10 cellular contexts compared by ENCODE assay signal in genomic region chr2:42926438-42927333, GRCh38.
DNase-seq lines count a peak whose midpoint lies in the region; ATAC-seq and TF ChIP-seq lines count a peak whose summit lies in the region.
"Had no signal": no experiment of that assay in that cellular context is flagged by ENCODE, and none has a peak within 500 bp of the region (broad histone marks: within the 10 kb centered on the region; RNA-seq: fewer than 3 reads in every experiment).

No MANE protein-coding gene starts in this region.

- H2BK5ac ChIP-seq in mesendoderm (ENCODE audit: low read length) = no peak overlapping the region

- H3K27me3 ChIP-seq in mammary epithelial cell (ENCODE audit: insufficient read depth, low read length) (no peaks in the 10 kb centered on the region), mesendoderm (ENCODE audit: insufficient read depth, low read length, poor library complexity) (no peaks in the 10 kb centered on the region), thyroid gland (no peaks in the 10 kb centered on the region)

- in situ Hi-C loops in mammary epithelial cell (cut with MboI; ENCODE audit: low sequenced_read_pairs in 2 of 2) = no loop called here
- in situ Hi-C loops in G401 (cut with HindIII; ENCODE audit: low sequenced_read_pairs) = no loop called here

- H3K9me3 ChIP-seq in mammary epithelial cell (replicated peaks; ENCODE audit: insufficient read depth, low read length) (no peaks in the 10 kb centered on the region), thyroid gland (no peaks in the 10 kb centered on the region)

- H2BK15ac ChIP-seq in mesendoderm (replicated peaks; ENCODE audit: low read depth) = peak overlapping the region; percentile 48

- TF ChIP-seq POLR2A in thyroid gland (IDR thresholded peaks at IDR 0.05) = no peak

- H3K36me3 ChIP-seq in mammary epithelial cell (ENCODE audit: insufficient read depth, low read length) (no peaks in the 10 kb centered on the region), mesendoderm (ENCODE audit: control insufficient read depth, insufficient read depth, low read length) (no peaks in the 10 kb centered on the region), thyroid gland (no peaks in the 10 kb centered on the region)

- CTCF ChIA-PET in mammary epithelial cell (lab: Charles Lee; ENCODE audit: low non-redundant PET) = interaction anchor here (0.7 kb wide), 1 partner anchor 205 kb away, joined by 12 read pairs; no protein-coding TSS in a partner anchor

- no peak overlapping the region for H4K5ac ChIP-seq in mesendoderm (ENCODE audit: low read length)

- H3K79me2 ChIP-seq in mammary epithelial cell (ENCODE audit: insufficient read depth, low read length) (no peaks in the 10 kb centered on the region), mesendoderm (ENCODE audit: control insufficient read depth, insufficient read depth, low read length) (no peaks in the 10 kb centered on the region)

- H3K4me3 ChIP-seq in mammary epithelial cell (replicated peaks in 1 of 3; ENCODE audit: insufficient read depth in 1 of 3, low read depth in 2 of 3, low read length in 3 of 3) = no peak overlapping the region
- H3K4me3 ChIP-seq in mesendoderm (ENCODE audit: low read length) = no peak overlapping the region
- H3K4me3 ChIP-seq in thyroid gland (replicated peaks in 1 of 3) = no peak overlapping the region

- no peaks in the 10 kb centered on the region for H3K79me1 ChIP-seq in mesendoderm (ENCODE audit: low read length)

- H2AK5ac ChIP-seq in mesendoderm (ENCODE audit: low read length) = peak overlapping the region; percentile 47

- 76% methylated on average over 18 of the region's 26 CpGs for WGBS in mammary epithelial cell (ENCODE audit: low coverage, missing lambda C conversion rate)
- WGBS in mesendoderm (ENCODE audit: extremely low coverage, insufficient coverage, low lambda C conversion rate) = no CpG with 5 or more reads among the region's 26 CpGs
- WGBS in thyroid gland, 2 donors = 80 to 81% methylated on average over 20 to 26 of the region's 26 CpGs

- H4K20me1 ChIP-seq in mammary epithelial cell (ENCODE audit: insufficient read depth, low read length) = no peaks in the 10 kb centered on the region

- H3K4me2 ChIP-seq in mammary epithelial cell (ENCODE audit: insufficient read depth, low read depth, low read length) = no peak overlapping the region
- H3K4me2 ChIP-seq in mesendoderm (ENCODE audit: low read length) = no peak overlapping the region

- H3K27me3 Mint-ChIP-seq in activated T-cell treated with anti-CD3 and anti-CD28 coated beads, Interleukin-2, amount 50 U/mL, for 4 hours (ENCODE audit: low read depth) = no peaks in the 10 kb centered on the region

- intact Hi-C loops in mammary epithelial cell (cut with micrococcal nuclease) (no loop called here), thyroid gland (cut with DNase I) (no loop called here)

- no peak overlapping the region for H2BK120ac ChIP-seq in mesendoderm (ENCODE audit: low read depth, low read length)

- H3K9ac ChIP-seq in mammary epithelial cell (ENCODE audit: insufficient read depth, low read length) (no peak overlapping the region), mesendoderm (ENCODE audit: low read length) (no peak overlapping the region)

- peak overlapping the region; percentile 45 for H3K18ac ChIP-seq in mesendoderm (ENCODE audit: low read length)

- H3K4me1 ChIP-seq in mammary epithelial cell (ENCODE audit: insufficient read depth, low read length) (peaks cover 40% of the 10 kb centered on the region), mesendoderm (ENCODE audit: control insufficient read depth, low read depth, low read length) (peaks cover 30% of the 10 kb centered on the region), thyroid gland (peaks cover 58 to 96% of the 10 kb centered on the region in 2 donors)

- no peaks in the 10 kb centered on the region for H3K36me3 Mint-ChIP-seq in activated T-cell treated with anti-CD3 and anti-CD28 coated beads, Interleukin-2, amount 50 U/mL, for 4 hours (ENCODE audit: insufficient read depth)

- no peak overlapping the region for H3K4me3 Mint-ChIP-seq in activated T-cell treated with anti-CD3 and anti-CD28 coated beads, Interleukin-2, amount 50 U/mL, for 4 hours

- peak overlapping the region; percentile 56 for H3K4ac ChIP-seq in mesendoderm (ENCODE audit: low read depth, low read length)

- H3K9me3 Mint-ChIP-seq in activated T-cell treated with anti-CD3 and anti-CD28 coated beads, Interleukin-2, amount 50 U/mL, for 4 hours = no peaks in the 10 kb centered on the region

- H3K27ac ChIP-seq in mammary epithelial cell (ENCODE audit: insufficient read depth, low read depth, low read length) = no peak overlapping the region
- H3K27ac ChIP-seq in mesendoderm (ENCODE audit: low read depth, low read length) = no peak overlapping the region
- H3K27ac ChIP-seq in thyroid gland = peak overlapping the region; percentile 79 to 93 (median 83)

- no peak overlapping the region for H4K8ac ChIP-seq in mesendoderm (ENCODE audit: low read depth, low read length)

- dilution Hi-C loops in mammary epithelial cell (cut with HindIII; ENCODE audit: low sequenced_read_pairs) = loop anchor here (5.0 kb wide), 1 partner anchor 186 kb away; no protein-coding TSS in a partner anchor

- H3K23ac ChIP-seq in mesendoderm (ENCODE audit: low read length) = no peak overlapping the region

- TF ChIP-seq CTCF in mammary epithelial cell (conservative IDR thresholded peaks at IDR 0.05 in 1 of 2, IDR thresholded peaks at IDR 0.05 in 1 of 2; ENCODE audit: extremely low read depth in 1 of 2, insufficient read depth in 1 of 2, low read depth in 1 of 2, low read length in 2 of 2) (no peak), thyroid gland (IDR thresholded peaks at IDR 0.05) (no peak)

- no peak for ATAC-seq in activated T-cell treated with anti-CD3 and anti-CD28 coated beads, Interleukin-2, amount 50 U/mL, for 4 hours

- H3K4me1 Mint-ChIP-seq in activated T-cell treated with anti-CD3 and anti-CD28 coated beads, Interleukin-2, amount 50 U/mL, for 4 hours (ENCODE audit: low read depth) = no peaks in the 10 kb centered on the region

- peak overlapping the region; percentile 77 for H3K56ac ChIP-seq in mesendoderm (ENCODE audit: low read length)

- peak; percentile 54 to 75 for DNase-seq in NCI-H2081 (lab: John Stamatoyannopoulos, UW)
- no peak for DNase-seq in NCI-H2081 treated with DMSO at 0.1 percent for 48 hours (lab: John Stamatoyannopoulos, UW)
- DNase-seq in mammary epithelial cell = no peak
- DNase-seq in mesendoderm = no peak
- DNase-seq in thyroid gland = peak; percentile 30 to 46
- DNase-seq in activated T-cell treated with anti-CD3 and anti-CD28 coated beads, Interleukin-2, amount 50 U/mL, for 4 hours = no peak
- DNase-seq in G401 (ENCODE audit: low spot score) = no peak
- no peak for DNase-seq in NCI-H1436 treated with DMSO at 0.1 percent for 48 hours (lab: John Stamatoyannopoulos, UW)
- DNase-seq: activated CD4-positive, alpha-beta T cell treated with anti-CD3 and anti-CD28 coated beads, Interleukin-2, amount 50 U/mL, for 4 hours; stimulated activated CD4-positive, alpha-beta T cell treated with anti-CD3 and anti-CD28 coated beads, Interleukin-4, amount 100 ng/mL, for 4 hours had no signal

- BruUV-seq in mammary epithelial cell (replicated peaks; lab: Mats Ljungman, UMichigan) = no TSS peak

- peak overlapping the region; percentile 48 for H2AFZ ChIP-seq in mammary epithelial cell (ENCODE audit: low read depth, low read length)

Comparison
In these comparisons a context has a peak if more than half of its experiments do, and no peak if none do; other contexts are left out.
1. DNase-seq: peak in NCI-H2081 (2 of 2) and thyroid gland (2 of 2); none in NCI-H2081 treated with DMSO at 0.1 percent for 48 hours (single experiment), mammary epithelial cell (single experiment), mesendoderm (single experiment), activated T-cell treated with anti-CD3 and anti-CD28 coated beads, Interleukin-2, amount 50 U/mL, for 4 hours (single experiment), G401 (single experiment) and NCI-H1436 treated with DMSO at 0.1 percent for 48 hours (single experiment).
2. H3K27ac ChIP-seq: peak in thyroid gland (3 of 3); none in mammary epithelial cell (single experiment) and mesendoderm (single experiment).